8 cellular contexts compared by ENCODE assay signal in the genomic region with DNA sequence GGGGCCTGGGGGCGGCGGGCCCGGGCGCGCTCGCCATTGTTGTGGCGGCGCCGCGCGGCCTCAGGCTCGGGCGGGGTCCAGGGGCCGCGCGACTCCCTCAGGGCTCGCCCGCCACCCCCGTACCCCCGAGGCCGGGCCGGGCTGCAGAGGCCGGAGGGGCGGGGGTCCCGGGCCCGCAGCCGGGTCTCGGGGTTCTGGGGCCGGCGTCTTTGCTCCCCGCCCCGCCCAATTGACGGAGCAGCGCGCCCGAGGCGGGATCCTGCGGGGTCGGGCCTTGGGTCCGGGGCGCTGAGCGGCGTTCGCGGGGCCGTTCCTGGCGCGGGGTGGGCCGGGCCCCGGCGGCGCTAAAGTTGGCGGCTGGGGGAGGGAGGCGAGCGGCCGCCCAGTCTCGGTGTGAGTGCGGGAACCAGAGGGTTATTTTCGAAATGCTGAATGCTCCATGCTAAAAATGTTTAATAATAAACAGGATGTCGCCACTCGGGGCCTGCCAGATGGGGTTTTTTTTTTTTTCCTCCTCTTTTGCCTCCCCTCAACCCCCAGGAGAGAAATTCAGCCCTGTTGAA. TPM values are rescaled to one million over a fixed set of nuclear protein-coding genes. Genes with fewer than 3 reads are reported as not detected.
DNase-seq lines count a peak whose midpoint lies in the region; ATAC-seq and TF ChIP-seq lines count a peak whose summit lies in the region.

No MANE protein-coding gene starts in this region.

- CTCF ChIA-PET in A673 (lab: Charles Lee): no interaction called here

- ATAC-seq in GM18867 (IDR thresholded peaks at IDR 0.05; ENCODE audit: unreplicated experiment): peak; percentile 32
- ATAC-seq in HG03280 (IDR thresholded peaks at IDR 0.05; ENCODE audit: unreplicated experiment): peak; percentile 34
- peak; percentile 16 for ATAC-seq in central memory CD8-positive, alpha-beta T cell (replicated peaks; ENCODE audit: extremely low read depth, poor library complexity, severe bottlenecking)
- ATAC-seq in left colon: peak; percentile 54

- no peaks in the 10 kb centered on the region for H3K27me3 ChIP-seq in A673 (replicated peaks; ENCODE audit: insufficient read depth, low read depth, low read length, poor library complexity)

- intact Hi-C loops in A673 (cut with micrococcal nuclease; ENCODE audit: unreplicated experiment): no loop called here
- intact Hi-C loops in left colon (cut with DNase I, micrococcal nuclease): no loop called here

- H3K36me3 Mint-ChIP-seq in central memory CD8-positive, alpha-beta T cell (ENCODE audit: insufficient read depth): peaks cover 26% of the 10 kb centered on the region

- peak overlapping the region; percentile 90 for H3K4me3 Mint-ChIP-seq in central memory CD8-positive, alpha-beta T cell

- no peaks in the 10 kb centered on the region for H3K9me3 Mint-ChIP-seq in central memory CD8-positive, alpha-beta T cell

- H3K36me3 ChIP-seq in A673 (ENCODE audit: insufficient read depth, low read length, poor library complexity, severe bottlenecking): peaks cover 5% of the 10 kb centered on the region

- peaks cover 34% of the 10 kb centered on the region for H3K4me1 ChIP-seq in A673 (ENCODE audit: insufficient read depth, low read length, poor library complexity, severe bottlenecking)

- H3K27me3 Mint-ChIP-seq in central memory CD8-positive, alpha-beta T cell: no peaks in the 10 kb centered on the region

- DNase-seq in A673 (ENCODE audit: low spot score) (peak; percentile 58), UCSD-AML1 (lab: John Stamatoyannopoulos, UW; ENCODE audit: unreplicated experiment) (peak; percentile 40), left colon (peak; percentile 47 to 63), NCI-H1694 treated with DMSO at 0.1 percent for 48 hours (lab: John Stamatoyannopoulos, UW) (no peak)
- DNase-seq in central memory CD8-positive, alpha-beta T cell (ENCODE audit: low spot score in 2 of 2): peak; percentile 37 to 48
- peak; percentile 28 for DNase-seq in stimulated activated CD8-positive, alpha-beta memory T cell treated with anti-CD3 and anti-CD28 coated beads, Interleukin-12 subunit alpha, Interleukin-12 subunit beta, amount 100 ng/mL, for 4 hours (ENCODE audit: low read depth)

- no peak for TF ChIP-seq CTCF in A673 (conservative IDR thresholded peaks at IDR 0.05; ENCODE audit: low read depth, low read length)

- H3K27ac Mint-ChIP-seq in central memory CD8-positive, alpha-beta T cell (ENCODE audit: low read depth): peak overlapping the region; percentile 82

- POLR2A ChIA-PET in A673 (lab: Charles Lee; ENCODE audit: low non-redundant PET): no interaction called here

- no TSS peak for BruUV-seq in A673 (replicated peaks; lab: Mats Ljungman, UMichigan)

- peaks cover 54% of the 10 kb centered on the region for H3K4me1 Mint-ChIP-seq in central memory CD8-positive, alpha-beta T cell

- H3K4me3 ChIP-seq in A673 (ENCODE audit: low read depth, low read length, poor library complexity, severe bottlenecking): peak overlapping the region; percentile 67

- H3K9me3 ChIP-seq in A673 (ENCODE audit: low read depth, low read length, poor library complexity, severe bottlenecking): no peaks in the 10 kb centered on the region

- H3K27ac ChIP-seq in A673 (ENCODE audit: low read depth, low read length, poor library complexity, severe bottlenecking): peak overlapping the region; percentile 96

RNA-seq across cellular contexts. Expression of a gene that starts 0.7 kb away (rescaled TPM):
- total RNA-seq in A673 (2021): 317 and 318 TPM in 2 replicates
- total RNA-seq in left colon: 100 to 1,000 TPM; 110 to 114 TPM
